20 cellular contexts compared by ENCODE assay signal in the genomic region with DNA sequence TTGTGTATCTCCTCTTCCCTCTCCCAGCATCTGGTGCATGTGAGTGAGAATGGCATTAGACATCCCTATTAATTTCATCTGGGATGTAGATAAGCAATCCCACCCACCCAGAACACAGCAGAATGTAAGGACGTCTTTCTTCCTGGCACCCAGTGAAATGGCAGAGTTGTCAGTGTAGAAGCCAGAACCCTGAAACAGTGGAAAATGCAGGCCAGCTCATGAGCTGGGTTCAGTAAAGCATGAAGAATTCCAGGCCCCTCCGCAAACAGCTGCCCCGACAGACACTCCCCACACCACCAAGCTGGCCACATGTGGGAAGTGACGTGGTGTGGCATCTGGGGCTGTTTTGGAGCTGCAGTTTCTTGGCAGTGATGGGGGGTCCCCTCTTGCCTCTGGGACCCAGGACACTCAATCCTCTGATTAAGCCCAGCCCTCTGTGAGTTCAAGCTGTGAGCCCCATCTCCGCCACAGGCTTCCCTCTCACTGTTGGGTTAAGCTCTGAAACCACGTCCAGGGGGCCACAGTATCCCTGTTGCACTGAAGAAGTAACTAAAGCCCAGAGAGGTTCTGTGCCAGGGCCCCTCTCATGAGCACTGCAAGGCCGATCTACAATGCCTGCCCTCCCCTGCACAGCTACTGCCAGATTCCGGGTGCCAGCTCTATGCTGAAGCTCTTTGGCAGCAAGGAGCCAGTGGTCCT.
DNase-seq lines count a peak whose midpoint lies in the region; ATAC-seq and TF ChIP-seq lines count a peak whose summit lies in the region.
"Had no signal": no experiment of that assay in that cellular context is flagged by ENCODE, and none has a peak within 500 bp of the region (broad histone marks: within the 10 kb centered on the region; RNA-seq: fewer than 3 reads in every experiment).

No MANE protein-coding gene starts in this region.

- CTCF ChIA-PET in activated CD4-positive, alpha-beta T cell treated with anti-CD3 and anti-CD28 coated beads, Interleukin-2, amount 10 ng/mL, durations not matched to agents 7 days and 5 days (lab: Charles Lee), result no interaction called here

- peaks cover 10% of the 10 kb centered on the region for H3K27me3 Mint-ChIP-seq in activated CD4-positive, alpha-beta T cell treated with anti-CD3 and anti-CD28 coated beads, Interleukin-2, amount 10 ng/mL, durations not matched to agents 7 days and 5 days

- no peak overlapping the region for H3K27ac Mint-ChIP-seq in activated CD4-positive, alpha-beta T cell treated with anti-CD3 and anti-CD28 coated beads, Interleukin-2, amount 10 ng/mL, durations not matched to agents 7 days and 5 days
- peak overlapping the region; percentile 61 for H3K27ac Mint-ChIP-seq in stimulated activated effector memory CD8-positive, alpha-beta T cell treated with anti-CD3 and anti-CD28 coated beads, Interleukin-12 subunit alpha, Interleukin-12 subunit beta, amount 100 ng/mL, for 72 hours
- H3K27ac Mint-ChIP-seq: GM23338, T-cell had no signal

- ATAC-seq in SK-N-SH treated with all-trans-retinoic acid at 6 μM for 48 hours, result no peak
- no peak for ATAC-seq in stimulated activated effector memory CD8-positive, alpha-beta T cell treated with anti-CD3 and anti-CD28 coated beads, Interleukin-12 subunit alpha, Interleukin-12 subunit beta, amount 100 ng/mL, for 72 hours
- ATAC-seq in GM21526 (IDR thresholded peaks at IDR 0.05; ENCODE audit: low FRiP score, unreplicated experiment), result no peak
- ATAC-seq: GM23338, left ventricle myocardium superior, mucosa of descending colon, psoas muscle, T-cell had no signal

- DNase-seq in activated CD4-positive, alpha-beta T cell treated with anti-CD3 and anti-CD28 coated beads, Interleukin-2, amount 10 ng/mL, durations not matched to agents 7 days and 5 days, result peak; percentile 2
- DNase-seq in activated CD4-positive, alpha-beta T cell treated with anti-CD3 and anti-CD28 coated beads, Interleukin-2, amount 50 U/mL, for 1 hour, result no peak
- DNase-seq in kidney glomerular epithelial cell (lab: John Stamatoyannopoulos, UW) (peak; percentile 4), G401 (ENCODE audit: low spot score) (no peak), EL (no peak)
- DNase-seq in stimulated activated effector memory CD8-positive, alpha-beta T cell treated with anti-CD3 and anti-CD28 coated beads, Interleukin-12 subunit alpha, Interleukin-12 subunit beta, amount 100 ng/mL, for 72 hours (ENCODE audit: low spot score in 2 of 2), result no peak
- DNase-seq: adrenal gland; colonic mucosa; Kasumi-1; left ventricle myocardium superior; NCI-H2029 treated with DMSO at 0.1 percent for 48 hours; psoas muscle; Right ventricle myocardium superior; stimulated activated naive CD4-positive, alpha-beta T cell treated with Interleukin-2 at 50 U/mL for 16 hours; thyroid gland had no signal

- H3K9me3 Mint-ChIP-seq in activated CD4-positive, alpha-beta T cell treated with anti-CD3 and anti-CD28 coated beads, Interleukin-2, amount 10 ng/mL, durations not matched to agents 7 days and 5 days, result peaks cover under 1% of the 10 kb centered on the region
- no peaks in the 10 kb centered on the region for H3K9me3 Mint-ChIP-seq in stimulated activated effector memory CD8-positive, alpha-beta T cell treated with anti-CD3 and anti-CD28 coated beads, Interleukin-12 subunit alpha, Interleukin-12 subunit beta, amount 100 ng/mL, for 72 hours
- H3K9me3 Mint-ChIP-seq: T-cell had no signal

- H3K4me3 Mint-ChIP-seq in activated CD4-positive, alpha-beta T cell treated with anti-CD3 and anti-CD28 coated beads, Interleukin-2, amount 10 ng/mL, durations not matched to agents 7 days and 5 days, result no peak overlapping the region
- no peak overlapping the region for H3K4me3 Mint-ChIP-seq in stimulated activated effector memory CD8-positive, alpha-beta T cell treated with anti-CD3 and anti-CD28 coated beads, Interleukin-12 subunit alpha, Interleukin-12 subunit beta, amount 100 ng/mL, for 72 hours
- H3K4me3 Mint-ChIP-seq: GM23338, T-cell had no signal

- H3K36me3 Mint-ChIP-seq in activated CD4-positive, alpha-beta T cell treated with anti-CD3 and anti-CD28 coated beads, Interleukin-2, amount 10 ng/mL, durations not matched to agents 7 days and 5 days (ENCODE audit: low read depth), result no peaks in the 10 kb centered on the region
- no peaks in the 10 kb centered on the region for H3K36me3 Mint-ChIP-seq in stimulated activated effector memory CD8-positive, alpha-beta T cell treated with anti-CD3 and anti-CD28 coated beads, Interleukin-12 subunit alpha, Interleukin-12 subunit beta, amount 100 ng/mL, for 72 hours
- H3K36me3 Mint-ChIP-seq: T-cell had no signal

- in situ Hi-C loops in G401 (cut with HindIII; ENCODE audit: low sequenced_read_pairs), result no loop called here

- peaks cover 8% of the 10 kb centered on the region for H3K4me1 Mint-ChIP-seq in activated CD4-positive, alpha-beta T cell treated with anti-CD3 and anti-CD28 coated beads, Interleukin-2, amount 10 ng/mL, durations not matched to agents 7 days and 5 days
- peaks cover 18% of the 10 kb centered on the region for H3K4me1 Mint-ChIP-seq in stimulated activated effector memory CD8-positive, alpha-beta T cell treated with anti-CD3 and anti-CD28 coated beads, Interleukin-12 subunit alpha, Interleukin-12 subunit beta, amount 100 ng/mL, for 72 hours
- H3K4me1 Mint-ChIP-seq: T-cell had no signal

- POLR2A ChIA-PET in activated CD4-positive, alpha-beta T cell treated with anti-CD3 and anti-CD28 coated beads, Interleukin-2, amount 10 ng/mL, durations not matched to agents 7 days and 5 days (lab: Charles Lee), result no interaction called here

TF ChIP-seq in SK-N-SH treated with all-trans-retinoic acid at 6 μM for 48 hours, 23 proteins besides CTCF, POLR2A, EP300 and RAD21:
- TF ChIP-seq, protein P1, sequence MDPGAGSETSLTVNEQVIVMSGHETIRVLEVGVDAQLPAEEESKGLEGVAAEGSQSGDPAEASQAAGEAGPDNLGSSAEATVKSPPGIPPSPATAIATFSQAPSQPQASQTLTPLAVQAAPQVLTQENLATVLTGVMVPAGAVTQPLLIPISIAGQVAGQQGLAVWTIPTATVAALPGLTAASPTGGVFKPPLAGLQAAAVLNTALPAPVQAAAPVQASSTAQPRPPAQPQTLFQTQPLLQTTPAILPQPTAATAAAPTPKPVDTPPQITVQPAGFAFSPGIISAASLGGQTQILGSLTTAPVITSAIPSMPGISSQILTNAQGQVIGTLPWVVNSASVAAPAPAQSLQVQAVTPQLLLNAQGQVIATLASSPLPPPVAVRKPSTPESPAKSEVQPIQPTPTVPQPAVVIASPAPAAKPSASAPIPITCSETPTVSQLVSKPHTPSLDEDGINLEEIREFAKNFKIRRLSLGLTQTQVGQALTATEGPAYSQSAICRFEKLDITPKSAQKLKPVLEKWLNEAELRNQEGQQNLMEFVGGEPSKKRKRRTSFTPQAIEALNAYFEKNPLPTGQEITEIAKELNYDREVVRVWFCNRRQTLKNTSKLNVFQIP (CRISPR knock-in tag; IDR thresholded peaks at IDR 0.05; ENCODE audit: borderline replicate concordance, low read depth), result no peak
- TF ChIP-seq TCF4 (CRISPR knock-in tag; IDR thresholded peaks at IDR 0.05; ENCODE audit: borderline replicate concordance), result peak; percentile 18; the same call in 1 of the 2 replicates

Comparison
In these comparisons a context has a peak if more than half of its experiments do, and no peak if none do; other contexts are left out.
1. DNase-seq: peak in activated CD4-positive, alpha-beta T cell treated with anti-CD3 and anti-CD28 coated beads, Interleukin-2, amount 10 ng/mL, durations not matched to agents 7 days and 5 days (single experiment) and kidney glomerular epithelial cell (single experiment); none in activated CD4-positive, alpha-beta T cell treated with anti-CD3 and anti-CD28 coated beads, Interleukin-2, amount 50 U/mL, for 1 hour (single experiment), stimulated activated effector memory CD8-positive, alpha-beta T cell treated with anti-CD3 and anti-CD28 coated beads, Interleukin-12 subunit alpha, Interleukin-12 subunit beta, amount 100 ng/mL, for 72 hours (0 of 2), G401 (single experiment) and EL (single experiment).